ENCODE assay signal across 9 cellular contexts in genomic region chr6:3825331-3825831, GRCh38. TPM values are rescaled to one million over a fixed set of nuclear protein-coding genes. Genes with fewer than 3 reads are reported as not detected.
DNase-seq lines count a peak whose midpoint lies in the region; TF ChIP-seq lines count a peak whose summit lies in the region.
"Had no signal": no experiment of that assay in that cellular context is flagged by ENCODE, and none has a peak within 500 bp of the region (broad histone marks: within the 10 kb centered on the region; RNA-seq: fewer than 3 reads in every experiment).

No MANE protein-coding gene starts in this region.

- H2AFZ ChIP-seq in ACC112 (ENCODE audit: low read length, unreplicated experiment) (peak overlapping the region; percentile 72), Karpas-422 (ENCODE audit: low read length) (no peak overlapping the region)

- POLR2A ChIA-PET in RWPE1 (lab: Yijun Ruan, JAX; ENCODE audit: low non-redundant PET): interaction anchor here (1.7 kb wide), 1 partner anchor 75 kb away, joined by 8 read pairs; no protein-coding TSS in a partner anchor

- H3K27me3 Mint-ChIP-seq in nephron progenitor cell (ENCODE audit: low read depth, poor library complexity): peaks cover 29% of the 10 kb centered on the region
- H3K27me3 Mint-ChIP-seq: activated CD8-positive, alpha-beta T cell treated with anti-CD3 and anti-CD28 coated beads for 36 hours had no signal

- H3K9me3 Mint-ChIP-seq in nephron progenitor cell: no peaks in the 10 kb centered on the region
- H3K9me3 Mint-ChIP-seq: activated CD8-positive, alpha-beta T cell treated with anti-CD3 and anti-CD28 coated beads for 36 hours had no signal

- CTCF ChIA-PET in RWPE1 (lab: Yijun Ruan, JAX): interaction anchor here (0.6 kb wide), 1 partner anchor 108 kb away, joined by 3 read pairs; no protein-coding TSS in a partner anchor

- no peak overlapping the region for H3K9ac ChIP-seq in Karpas-422 (ENCODE audit: low read length)

- H3K27ac Mint-ChIP-seq in nephron progenitor cell: peak overlapping the region; percentile 27
- H3K27ac Mint-ChIP-seq: activated CD8-positive, alpha-beta T cell treated with anti-CD3 and anti-CD28 coated beads for 36 hours had no signal

- no peaks in the 10 kb centered on the region for H4K20me1 ChIP-seq in Karpas-422 (ENCODE audit: insufficient read depth, low read depth, low read length)

- H3K9me2 ChIP-seq in Karpas-422 (replicated peaks; ENCODE audit: insufficient read depth, low read length): no peaks in the 10 kb centered on the region

- no peaks in the 10 kb centered on the region for H3K36me3 Mint-ChIP-seq in nephron progenitor cell (ENCODE audit: low read depth)

- peaks cover 39% of the 10 kb centered on the region for H3K4me1 ChIP-seq in ACC112 (ENCODE audit: control insufficient read depth, insufficient read depth, low read length, unreplicated experiment)
- H3K4me1 ChIP-seq in Karpas-422 (ENCODE audit: low read length): no peaks in the 10 kb centered on the region

- no peaks in the 10 kb centered on the region for H3K79me2 ChIP-seq in ACC112 (ENCODE audit: control insufficient read depth, insufficient read depth, low read length, unreplicated experiment)
- H3K79me2 ChIP-seq in Karpas-422 (ENCODE audit: low read length): no peaks in the 10 kb centered on the region

- no peaks in the 10 kb centered on the region for H3K36me3 ChIP-seq in ACC112 (ENCODE audit: insufficient read depth, low read length)
- no peaks in the 10 kb centered on the region for H3K36me3 ChIP-seq in Karpas-422 (ENCODE audit: insufficient read depth, low read length)

- TF ChIP-seq CTCF in RWPE1 (conservative IDR thresholded peaks at IDR 0.05; ENCODE audit: low read depth): peak; percentile 48
- TF ChIP-seq CTCF in nephron progenitor cell (IDR thresholded peaks at IDR 0.05): no peak

- H3K4me3 ChIP-seq in ACC112 (ENCODE audit: low read depth, low read length): peak overlapping the region; percentile 65
- no peak overlapping the region for H3K4me3 ChIP-seq in Karpas-422 (ENCODE audit: low read length)

- H3K4me3 Mint-ChIP-seq in nephron progenitor cell: no peak overlapping the region
- H3K4me3 Mint-ChIP-seq: activated CD8-positive, alpha-beta T cell treated with anti-CD3 and anti-CD28 coated beads for 36 hours had no signal

- H3K4me2 ChIP-seq in Karpas-422 (ENCODE audit: low read depth, low read length, poor library complexity, severe bottlenecking): no peak overlapping the region

- peaks cover 18% of the 10 kb centered on the region for H3K4me1 Mint-ChIP-seq in nephron progenitor cell

- DNase-seq in RWPE1 (ENCODE audit: low spot score) (no peak), fibroblast of peridontal ligament (ENCODE audit: extremely low read depth) (peak; percentile 37), nephron progenitor cell (no peak), NCI-H2196 treated with DMSO at 0.1 percent for 48 hours (lab: John Stamatoyannopoulos, UW; ENCODE audit: unreplicated experiment) (no peak), NCI-H2029 treated with DMSO at 0.1 percent for 48 hours (lab: John Stamatoyannopoulos, UW) (no peak), Karpas-422 (no peak)
- no peak for DNase-seq in activated naive CD4-positive, alpha-beta T cell treated with Interleukin-2 at 50 U/mL for 16 hours
- DNase-seq: activated CD8-positive, alpha-beta T cell treated with anti-CD3 and anti-CD28 coated beads for 36 hours had no signal

- H3K27me3 ChIP-seq in ACC112 (ENCODE audit: insufficient read depth, low read length) (no peaks in the 10 kb centered on the region), Karpas-422 (ENCODE audit: low read length) (no peaks in the 10 kb centered on the region; the same call in 1 of the 2 replicates)

- no peaks in the 10 kb centered on the region for H3K9me3 ChIP-seq in Karpas-422 (ENCODE audit: low read length)

- H3K27ac ChIP-seq in ACC112 (ENCODE audit: low read depth, low read length) (peak overlapping the region; percentile 95), RWPE1 (peak overlapping the region; percentile 99), Karpas-422 (ENCODE audit: low read length) (no peak overlapping the region)

RNA-seq across cellular contexts. Expression of gene FAM50B, which starts 23.8 kb away (rescaled TPM):
- 0.48 TPM in 1 of 2 replicates, not detected in the other for total RNA-seq in Karpas-422 (2014; rRNA removed; shearing (Covaris generic); ENCODE audit: low replicate concordance)
